Comparison of ENCODE assay signal across 1 cellular context in genomic region chr5:150449491-150450339, GRCh38.
A peak's percentile ranks its signal among the peaks of the same experiment; 100 is the strongest.
TF ChIP-seq lines count a peak whose summit lies in the region.

Gene RPS14, minus strand, starts transcription at chr5:150449739. Its CDS starts 2,006 bp downstream, at chr5:150447733.

TF ChIP-seq in K562, 482 proteins besides CTCF, POLR2A, EP300 and RAD21 (continued from another document and continues in another):
- 0 out of 2 replicates have a peak, but pooled peaks have one; percentile 63 for TF ChIP-seq THAP12 (CRISPR knock-in tag; IDR thresholded peaks at IDR 0.05)
- TF ChIP-seq SRSF1 (IDR thresholded peaks at IDR 0.05; ENCODE audit: low read depth, low read length) = no peak
- peak; percentile 46; the same call in 1 of the 2 replicates for TF ChIP-seq SPI1 (IDR thresholded peaks at IDR 0.05; ENCODE audit: borderline replicate concordance, low read depth, low read length)
- TF ChIP-seq TAF9B (IDR thresholded peaks at IDR 0.05; ENCODE audit: partially characterized antibody) = peak; percentile 99
- TF ChIP-seq KAT7 (CRISPR knock-in tag; IDR thresholded peaks at IDR 0.05; ENCODE audit: borderline replicate concordance) = peak; percentile 94; the same call in 1 of the 2 replicates
- peak; percentile 99 for TF ChIP-seq PHF8 (IDR thresholded peaks at IDR 0.05; ENCODE audit: borderline replicate concordance, low read length)
- peak; percentile 99 for TF ChIP-seq GTF2E2 (tag; IDR thresholded peaks at IDR 0.05)
- peak; percentile 90 for TF ChIP-seq SIN3B (IDR thresholded peaks at IDR 0.05; ENCODE audit: low read depth)
- peak; percentile 88; the same call in 1 of the 2 replicates for TF ChIP-seq KLF6 (CRISPR knock-in tag; IDR thresholded peaks at IDR 0.05; ENCODE audit: borderline replicate concordance)
- no peak for TF ChIP-seq HDAC3 (IDR thresholded peaks at IDR 0.05; ENCODE audit: borderline replicate concordance, partially characterized antibody)
- no peak for TF ChIP-seq ARID2 (IDR thresholded peaks at IDR 0.05)
- peak; percentile 78 for TF ChIP-seq VEZF1 (CRISPR knock-in tag; IDR thresholded peaks at IDR 0.05)
- TF ChIP-seq NFYB (IDR thresholded peaks at IDR 0.05; ENCODE audit: extremely low read depth, insufficient read length) = no peak
- TF ChIP-seq EGR1 (conservative IDR thresholded peaks at IDR 0.05) = peak; percentile 83
- peak; percentile 67; the same call in 1 of the 2 replicates for TF ChIP-seq HLTF (IDR thresholded peaks at IDR 0.05)
- TF ChIP-seq TRIM28 (IDR thresholded peaks at IDR 0.05) = peak; percentile 88
- peak; percentile 88 for TF ChIP-seq MBD2 (IDR thresholded peaks at IDR 0.05; ENCODE audit: borderline replicate concordance, low read depth)
- peak; percentile 100 for TF ChIP-seq EP400 (IDR thresholded peaks at IDR 0.05)
- peak; percentile 98 for TF ChIP-seq NR2C2 (CRISPR knock-in tag; IDR thresholded peaks at IDR 0.05)
- peak; percentile 100 for TF ChIP-seq NR2C2 (tag; IDR thresholded peaks at IDR 0.05)
- TF ChIP-seq SMARCE1 (IDR thresholded peaks at IDR 0.05) = peak; percentile 27; the same call in 1 of the 2 replicates
- TF ChIP-seq USF2 (CRISPR knock-in tag; IDR thresholded peaks at IDR 0.05) = peak; percentile 55; the same call in 1 of the 2 replicates
- TF ChIP-seq NFIC (IDR thresholded peaks at IDR 0.05) = peak; percentile 99
- TF ChIP-seq FOXP1 (CRISPR knock-in tag; IDR thresholded peaks at IDR 0.05) = peak; percentile 45; the same call in 1 of the 2 replicates
- 0 out of 2 replicates have a peak, but pooled peaks have one; percentile 35 for TF ChIP-seq BCL6 (CRISPR knock-in tag; IDR thresholded peaks at IDR 0.05)
- TF ChIP-seq DDX20 (tag; IDR thresholded peaks at IDR 0.05; ENCODE audit: low read depth) = 0 out of 2 replicates have a peak, but pooled peaks have one; percentile 25
- no peak; the same call in 1 of the 2 replicates for TF ChIP-seq ZNF431 (CRISPR knock-in tag; IDR thresholded peaks at IDR 0.05)
- peak; percentile 98 for TF ChIP-seq ELF1 (tag; IDR thresholded peaks at IDR 0.05)
- peak; percentile 98 for TF ChIP-seq CREB3L1 (IDR thresholded peaks at IDR 0.05; ENCODE audit: borderline replicate concordance, low read depth)
- no peak for TF ChIP-seq PCBP2 (IDR thresholded peaks at IDR 0.05; ENCODE audit: low read depth, low read length, poor library complexity, severe bottlenecking)
- TF ChIP-seq NCOA1 (IDR thresholded peaks at IDR 0.05; ENCODE audit: low read depth) = peak; percentile 73
- peak; percentile 61 for TF ChIP-seq HNRNPLL (IDR thresholded peaks at IDR 0.05; ENCODE audit: low read depth, low read length, poor library complexity, severe bottlenecking)
- peak; percentile 29 to 79; a peak in 3 of 4 replicates for TF ChIP-seq KDM1A (IDR thresholded peaks at IDR 0.05)
- TF ChIP-seq NBN (IDR thresholded peaks at IDR 0.05; ENCODE audit: low read depth) = peak; percentile 65; the same call in 1 of the 2 replicates
- peak; percentile 92 for TF ChIP-seq ATF7 (IDR thresholded peaks at IDR 0.05)
- peak; percentile 89 to 90 for TF ChIP-seq MAZ (CRISPR knock-in tag; conservative IDR thresholded peaks at IDR 0.05 in 1 of 2, IDR thresholded peaks at IDR 0.05 in 1 of 2)
- TF ChIP-seq AFF1 (IDR thresholded peaks at IDR 0.05; ENCODE audit: low read depth in 1 of 2, partially characterized antibody in 2 of 2) = peak in 1 of 2 experiments; percentile 94
- TF ChIP-seq SMAD4 (CRISPR knock-in tag; conservative IDR thresholded peaks at IDR 0.05) = peak; percentile 95
- peak; percentile 95 for TF ChIP-seq LCOR (CRISPR knock-in tag; IDR thresholded peaks at IDR 0.05)
- TF ChIP-seq ZNF407 (IDR thresholded peaks at IDR 0.05; ENCODE audit: low read depth) = 0 out of 2 replicates have a peak, but pooled peaks have one; percentile 26
- TF ChIP-seq ZZZ3 (IDR thresholded peaks at IDR 0.05) = peak; percentile 99
- TF ChIP-seq ZNF239 (CRISPR knock-in tag; IDR thresholded peaks at IDR 0.05) = no peak
- peak; percentile 76 for TF ChIP-seq ZBTB7A (IDR thresholded peaks at IDR 0.05; ENCODE audit: borderline replicate concordance, control insufficient read depth, low read depth, low read length)
- peak in 1 of 2 experiments; percentile 93; a peak in 2 of 4 replicates for TF ChIP-seq ZNF639 (CRISPR knock-in tag; conservative IDR thresholded peaks at IDR 0.05 in 1 of 2, IDR thresholded peaks at IDR 0.05 in 1 of 2)
- TF ChIP-seq GATA2 (CRISPR knock-in tag; IDR thresholded peaks at IDR 0.05) = no peak
- TF ChIP-seq CCAR2 (IDR thresholded peaks at IDR 0.05; ENCODE audit: low read depth, low read length) = no peak
- TF ChIP-seq BCOR (IDR thresholded peaks at IDR 0.05) = peak; percentile 67; the same call in 1 of the 2 replicates
- no peak for TF ChIP-seq ZFP30 (CRISPR knock-in tag; IDR thresholded peaks at IDR 0.05; ENCODE audit: borderline replicate concordance)
